ENCODE assay signal across 20 cellular contexts in the genomic region with DNA sequence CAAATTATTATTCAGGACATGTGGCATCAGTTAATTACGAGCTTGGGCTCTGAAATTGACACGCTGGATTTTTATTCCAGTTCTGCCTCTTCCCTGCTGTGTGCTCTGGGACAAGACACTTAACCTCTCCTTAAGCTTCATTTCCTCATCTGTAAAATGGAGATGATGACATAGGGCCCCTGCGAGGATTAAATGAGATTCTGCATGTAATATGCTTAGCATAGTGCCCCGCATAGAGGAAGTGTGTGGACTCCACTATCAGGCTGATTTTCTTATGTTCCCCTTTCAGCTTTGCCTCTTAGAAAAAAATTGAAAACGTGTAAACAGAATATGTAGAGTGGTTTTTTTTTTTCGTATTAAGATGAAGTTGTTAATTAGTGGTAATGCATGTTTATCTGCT. TPM values are rescaled to one million over a fixed set of nuclear protein-coding genes. Genes with fewer than 3 reads are reported as not detected.
DNase-seq lines count a peak whose midpoint lies in the region; TF ChIP-seq lines count a peak whose summit lies in the region.
"Had no signal": no experiment of that assay in that cellular context is flagged by ENCODE, and none has a peak within 500 bp of the region (broad histone marks: within the 10 kb centered on the region; RNA-seq: fewer than 3 reads in every experiment).

No MANE protein-coding gene starts in this region.

- intact Hi-C loops in CD4-positive, alpha-beta memory T cell (cut with micrococcal nuclease) = no loop called here

- no peaks in the 10 kb centered on the region for H3K9me3 Mint-ChIP-seq in endodermal cell
- H3K9me3 Mint-ChIP-seq in CD4-positive, alpha-beta memory T cell = peaks cover 0 to 2% (median 0%) of the 10 kb centered on the region in 8 donors

- peaks cover 6% of the 10 kb centered on the region for H3K27me3 Mint-ChIP-seq in endodermal cell (ENCODE audit: insufficient read depth)
- H3K27me3 Mint-ChIP-seq in CD4-positive, alpha-beta memory T cell = peaks cover 27 to 28% of the 10 kb centered on the region in 2 donors

- WGBS in endodermal cell (ENCODE audit: insufficient coverage in 1 of 2, insufficient read length in 1 of 2), 2 experiments = 75 to 89% methylated on average over 4 to 6 of the region's 6 CpGs

- TF ChIP-seq CTCF in HL-60 (IDR thresholded peaks at IDR 0.05; ENCODE audit: insufficient read depth, low read length) = no peak
- no peak for TF ChIP-seq CTCF in endodermal cell (conservative IDR thresholded peaks at IDR 0.05)

- no peaks in the 10 kb centered on the region for H3K9me3 ChIP-seq in SK-N-MC (ENCODE audit: low read depth, low read length)
- no peaks in the 10 kb centered on the region for H3K9me3 ChIP-seq in endodermal cell (ENCODE audit: control insufficient read depth, low read length)
- no peaks in the 10 kb centered on the region for H3K9me3 ChIP-seq in CD4-positive, alpha-beta memory T cell (ENCODE audit: control insufficient read depth in 1 of 2, low read length in 2 of 2)
- H3K9me3 ChIP-seq: MG63 had no signal

- no peak overlapping the region for H3K27ac Mint-ChIP-seq in endodermal cell
- no peak overlapping the region for H3K27ac Mint-ChIP-seq in CD4-positive, alpha-beta memory T cell

- peaks cover 25% of the 10 kb centered on the region for H3K4me1 ChIP-seq in endodermal cell (ENCODE audit: control insufficient read depth, insufficient read depth, low read length)
- H3K4me1 ChIP-seq in CD4-positive, alpha-beta memory T cell (ENCODE audit: insufficient read depth, low read length) = no peaks in the 10 kb centered on the region

- H3K36me3 ChIP-seq in SK-N-MC (ENCODE audit: insufficient read depth, low read length) (peaks cover 4% of the 10 kb centered on the region; the same call in 1 of the 2 replicates), endodermal cell (ENCODE audit: control insufficient read depth, insufficient read depth, low read length) (peaks cover 8% of the 10 kb centered on the region)
- H3K36me3 ChIP-seq in CD4-positive, alpha-beta memory T cell (ENCODE audit: insufficient read depth, low read length) = no peaks in the 10 kb centered on the region
- H3K36me3 ChIP-seq: MG63 had no signal

- H3K36me3 Mint-ChIP-seq in endodermal cell (ENCODE audit: low read depth) = peaks cover 15% of the 10 kb centered on the region
- no peaks in the 10 kb centered on the region for H3K36me3 Mint-ChIP-seq in CD4-positive, alpha-beta memory T cell

- CTCF ChIA-PET in CD4-positive, alpha-beta memory T cell (lab: Charles Lee; ENCODE audit: partially characterized antibody) = no interaction called here

- H3K9ac ChIP-seq in SK-N-MC (ENCODE audit: insufficient read length) (no peak overlapping the region), endodermal cell (ENCODE audit: extremely low read depth, low read length, poor library complexity, severe bottlenecking) (no peak overlapping the region)
- H3K9ac ChIP-seq: KMS-11 had no signal

- peak overlapping the region; percentile 39 for H3K27ac ChIP-seq in HL-60 (replicated peaks)
- H3K27ac ChIP-seq in SK-N-MC = no peak overlapping the region
- H3K27ac ChIP-seq in endodermal cell (ENCODE audit: low read depth, low read length) = no peak overlapping the region
- no peak overlapping the region for H3K27ac ChIP-seq in CD4-positive, alpha-beta memory T cell (ENCODE audit: low read depth, low read length)
- H3K27ac ChIP-seq: C4-2B, KMS-11 had no signal

- DNase-seq in HL-60 (ENCODE audit: low read depth in 1 of 2, low spot score in 1 of 2) (peak in 1 of 2 experiments; percentile 80), MV-4-11 (lab: John Stamatoyannopoulos, UW) (peak; percentile 96), SK-N-MC (ENCODE audit: low read depth, low spot score) (no peak), endodermal cell (no peak), DMS53 (lab: John Stamatoyannopoulos, UW) (no peak), NCI-H82 (lab: John Stamatoyannopoulos, UW) (no peak), NCI-H82 treated with DMSO at 0.1 percent for 48 hours (lab: John Stamatoyannopoulos, UW; ENCODE audit: unreplicated experiment) (no peak)
- no peak for DNase-seq in CD4-positive, alpha-beta memory T cell
- DNase-seq: COR-L47, DMS153, EL, GOT3, MG63, NCI-H1930, NCI-H2171, NCI-H446, NCI-H748 treated with DMSO at 0.1 percent for 48 hours, SHP77 treated with DMSO at 0.1 percent for 48 hours had no signal

- no peaks in the 10 kb centered on the region for H3K27me3 ChIP-seq in HL-60 (ENCODE audit: insufficient read depth, poor library complexity, severe bottlenecking)
- H3K27me3 ChIP-seq in endodermal cell (ENCODE audit: control insufficient read depth, insufficient read depth, low read length, poor library complexity, severe bottlenecking) = no peaks in the 10 kb centered on the region
- no peaks in the 10 kb centered on the region for H3K27me3 ChIP-seq in CD4-positive, alpha-beta memory T cell (ENCODE audit: insufficient read depth, low read length)

- H3K4me1 Mint-ChIP-seq in endodermal cell = peaks cover 72% of the 10 kb centered on the region
- peaks cover 2 to 16% (median 9%) of the 10 kb centered on the region in 4 donors for H3K4me1 Mint-ChIP-seq in CD4-positive, alpha-beta memory T cell

- peak overlapping the region; percentile 28 for H3K4me3 Mint-ChIP-seq in endodermal cell
- no peak overlapping the region for H3K4me3 Mint-ChIP-seq in CD4-positive, alpha-beta memory T cell

- H3K4me3 ChIP-seq in HL-60 (replicated peaks; ENCODE audit: insufficient read depth, low read length) (no peak overlapping the region), SK-N-MC (peak overlapping the region; percentile 16; the same call in 1 of the 2 replicates), endodermal cell (ENCODE audit: low read length) (peak overlapping the region; percentile 44)
- H3K4me3 ChIP-seq in CD4-positive, alpha-beta memory T cell (ENCODE audit: low read length in 2 of 2) = no peak overlapping the region
- H3K4me3 ChIP-seq: MG63 had no signal

- POLR2A ChIA-PET in CD4-positive, alpha-beta memory T cell (lab: Charles Lee; ENCODE audit: partially characterized antibody) = no interaction called here

RNA-seq across cellular contexts. Expression of gene KIT, which starts 5.4 kb away (rescaled TPM):
- 100 to 1,000 TPM; 135 to 167 TPM for total RNA-seq in endodermal cell
- polyA plus RNA-seq in endodermal cell (2013, experiment 1 of 2) = 42.0 TPM
- 40.5 TPM for polyA plus RNA-seq in endodermal cell (2013, experiment 2 of 2)
- total RNA-seq in CD4-positive, alpha-beta memory T cell = 1 to 10 TPM; 2.4 to 2.9 TPM
- polyA plus RNA-seq in CD4-positive, alpha-beta memory T cell = 1 to 10 TPM; 2.0 to 5.2 TPM

Comparison
In these comparisons a context has a peak if more than half of its experiments do, and no peak if none do; other contexts are left out.
1. H3K4me3 ChIP-seq: peak in SK-N-MC (single experiment) and endodermal cell (single experiment); none in HL-60 (single experiment) and CD4-positive, alpha-beta memory T cell (0 of 2).
2. RNA of gene KIT, which starts 5.4 kb away (total RNA-seq): 135 to 167 TPM in endodermal cell; 2.4 to 2.9 TPM in CD4-positive, alpha-beta memory T cell; every median in the first group is over 10 times any median in the second.